Comparison of ENCODE assay signal across 21 cellular contexts in genomic region chr2:60316381-60317028, GRCh38.
A peak's percentile ranks its signal among the peaks of the same experiment; 100 is the strongest.
DNase-seq lines count a peak whose midpoint lies in the region; TF ChIP-seq lines count a peak whose summit lies in the region.
"Had no signal": no experiment of that assay in that cellular context is flagged by ENCODE, and none has a peak within 500 bp of the region (broad histone marks: within the 10 kb centered on the region; RNA-seq: fewer than 3 reads in every experiment).

No MANE protein-coding gene starts in this region.

- H3K9me2 ChIP-seq in DOHH2 (replicated peaks; ENCODE audit: control insufficient read depth, low read length): no peaks in the 10 kb centered on the region

- H3K36me3 ChIP-seq in DOHH2 (ENCODE audit: control insufficient read depth, low read length) (no peaks in the 10 kb centered on the region; the same call in 1 of the 2 replicates), tibial artery (no peaks in the 10 kb centered on the region)

- H3F3A ChIP-seq in DOHH2 (ENCODE audit: control insufficient read depth, insufficient read depth): peaks cover 42% of the 10 kb centered on the region

- H3K9me3 Mint-ChIP-seq in brain: no peaks in the 10 kb centered on the region
- H3K9me3 Mint-ChIP-seq: CD14-positive monocyte; naive thymus-derived CD8-positive, alpha-beta T cell had no signal

- H3K27me3 ChIP-seq in DOHH2 (ENCODE audit: control insufficient read depth, low read length): no peaks in the 10 kb centered on the region
- H3K27me3 ChIP-seq in tibial artery: no peaks in the 10 kb centered on the region

- H3K4me3 Mint-ChIP-seq in brain: peak overlapping the region in 2 of 5 experiments; percentile 22 to 55
- H3K4me3 Mint-ChIP-seq: CD14-positive monocyte; naive thymus-derived CD8-positive, alpha-beta T cell had no signal

- peaks cover 49% of the 10 kb centered on the region for H3K4me1 Mint-ChIP-seq in brain

- in situ Hi-C loops in GM13976 (cut with MboI; ENCODE audit: low sequenced_read_pairs, unreplicated experiment): no loop called here

- peak overlapping the region; percentile 49 for H3K4me3 ChIP-seq in DOHH2 (ENCODE audit: low read length)
- H3K4me3 ChIP-seq in tibial artery: no peak overlapping the region
- H3K4me3 ChIP-seq: A549, lung had no signal

- H3K27ac ChIP-seq in DOHH2 (ENCODE audit: low read depth, low read length): peak overlapping the region; percentile 76
- H3K27ac ChIP-seq in tibial artery: no peak overlapping the region
- H3K27ac ChIP-seq: A549, HL-60 had no signal

- no peaks in the 10 kb centered on the region for H4K20me1 ChIP-seq in DOHH2 (ENCODE audit: control insufficient read depth, insufficient read depth, low read depth, low read length)

- peaks cover 7% of the 10 kb centered on the region for H3K27me3 Mint-ChIP-seq in brain

- peak; percentile 46 for DNase-seq in HuH-7.5 (ENCODE audit: low spot score)
- peak; percentile 53 for DNase-seq in mucosa of gallbladder (ENCODE audit: low spot score)
- DNase-seq in GM13976 (ENCODE audit: low spot score): no peak
- no peak for DNase-seq in tibial artery
- DNase-seq in NCI-H1417 (lab: John Stamatoyannopoulos, UW): no peak
- no peak for DNase-seq in H4 (ENCODE audit: low spot score)
- DNase-seq: activated CD4-positive, CD25-positive, alpha-beta regulatory T cell; activated CD8-positive, alpha-beta memory T cell treated with anti-CD3 and anti-CD28 coated beads for 24 hours; Kasumi-1; naive thymus-derived CD8-positive, alpha-beta T cell; NCI-H1436; NCI-H226; SHP77; stimulated activated naive CD8-positive, alpha-beta T cell treated with anti-CD3 and anti-CD28 coated beads, Interleukin-15, Interleukin-2, amounts not matched to agents 100 U/mL and 50 U/mL, for 24 hours; trophoblast cell had no signal

- TF ChIP-seq CTCF in DOHH2 (IDR thresholded peaks at IDR 0.05; ENCODE audit: low read depth, low read length, poor library complexity, severe bottlenecking) (no peak), brain (conservative IDR thresholded peaks at IDR 0.05) (no peak), GM13976 (IDR thresholded peaks at IDR 0.05; ENCODE audit: borderline replicate concordance, control extremely low read depth, extremely low read depth, insufficient read depth, missing control alignments) (no peak), tibial artery (IDR thresholded peaks at IDR 0.05) (no peak)

- no peaks in the 10 kb centered on the region for H3K79me2 ChIP-seq in DOHH2 (ENCODE audit: control insufficient read depth, low read length)

- peaks cover 94% of the 10 kb centered on the region for H3K4me1 ChIP-seq in DOHH2 (ENCODE audit: control insufficient read depth, low read length)
- H3K4me1 ChIP-seq in tibial artery: no peaks in the 10 kb centered on the region
- H3K4me1 ChIP-seq: A549 had no signal

- peak overlapping the region; percentile 74 for H3K4me2 ChIP-seq in DOHH2 (ENCODE audit: low read length)
- H3K4me2 ChIP-seq: A549 had no signal

- no peaks in the 10 kb centered on the region for H3K36me3 Mint-ChIP-seq in brain
- H3K36me3 Mint-ChIP-seq: CD14-positive monocyte; naive thymus-derived CD8-positive, alpha-beta T cell had no signal

- H3K27ac Mint-ChIP-seq in brain: peak overlapping the region in 4 of 5 experiments; percentile 17 to 81 (median 30)

- H3K9me3 ChIP-seq in DOHH2 (ENCODE audit: control insufficient read depth, insufficient read depth, low read length) (no peaks in the 10 kb centered on the region), tibial artery (no peaks in the 10 kb centered on the region)
- H3K9me3 ChIP-seq: A549 had no signal

- intact Hi-C loops in tibial artery (cut with DNase I; ENCODE audit: low total_unique reads): no loop called here

Comparison
In these comparisons a context has a peak if more than half of its experiments do, and no peak if none do; other contexts are left out.
1. DNase-seq: peak in HuH-7.5 (single experiment) and mucosa of gallbladder (single experiment); none in GM13976 (single experiment), tibial artery (0 of 2), NCI-H1417 (0 of 3) and H4 (single experiment).